1 cellular context compared by ENCODE assay signal in genomic region chr2:202870431-202871160, GRCh38.
TF ChIP-seq lines count a peak whose summit lies in the region.

No MANE protein-coding gene starts in this region.

TF ChIP-seq in H1, 55 proteins besides CTCF, POLR2A, EP300 and RAD21:
- TF ChIP-seq CBX8 (IDR thresholded peaks at IDR 0.05; ENCODE audit: borderline replicate concordance, low read depth, low read length) (no peak), CHD1 (IDR thresholded peaks at IDR 0.05; ENCODE audit: low read depth, low read length) (no peak), USF2 (IDR thresholded peaks at IDR 0.05; ENCODE audit: low read length) (peak; percentile 86), GTF2F1 (IDR thresholded peaks at IDR 0.05; ENCODE audit: borderline replicate concordance, low read depth, low read length) (no peak), MAX (IDR thresholded peaks at IDR 0.05) (no peak), RBBP5 (IDR thresholded peaks at IDR 0.05; ENCODE audit: borderline replicate concordance, low read depth, low read length) (no peak), RXRA (IDR thresholded peaks at IDR 0.05; ENCODE audit: insufficient read depth, low read depth, low read length) (no peak), TAF1 (IDR thresholded peaks at IDR 0.05; ENCODE audit: low read depth, low read length) (peak; percentile 69), MAFK (IDR thresholded peaks at IDR 0.05; ENCODE audit: low read depth, low read length) (no peak), CHD7 (IDR thresholded peaks at IDR 0.05; ENCODE audit: insufficient replicate concordance, low read length) (no peak), CEBPB (IDR thresholded peaks at IDR 0.05; ENCODE audit: low read depth, low read length) (no peak), SUZ12 (IDR thresholded peaks at IDR 0.05; ENCODE audit: low read length) (no peak), SIX5 (IDR thresholded peaks at IDR 0.05; ENCODE audit: low read depth, low read length) (no peak), HDAC6 (IDR thresholded peaks at IDR 0.05; ENCODE audit: low read depth, low read length) (no peak), ATF2 (IDR thresholded peaks at IDR 0.05; ENCODE audit: low read length) (0 out of 2 replicates have a peak, but pooled peaks have one; percentile 69), TEAD4 (IDR thresholded peaks at IDR 0.05; ENCODE audit: low read depth, low read length) (no peak), CREB1 (IDR thresholded peaks at IDR 0.05) (peak; percentile 77), ASH2L (IDR thresholded peaks at IDR 0.05; ENCODE audit: low read length) (no peak), KDM5A (IDR thresholded peaks at IDR 0.05; ENCODE audit: low read length) (no peak), POU5F1 (IDR thresholded peaks at IDR 0.05; ENCODE audit: low read depth, low read length) (no peak), FOSL1 (IDR thresholded peaks at IDR 0.05; ENCODE audit: insufficient read depth, low read depth, low read length) (no peak), TBP (IDR thresholded peaks at IDR 0.05; ENCODE audit: low read depth, low read length) (peak; percentile 65; the same call in 1 of the 2 replicates), SP4 (IDR thresholded peaks at IDR 0.05; ENCODE audit: low read length) (no peak), RFX5 (IDR thresholded peaks at IDR 0.05; ENCODE audit: borderline replicate concordance, low read depth, low read length) (no peak), SIRT6 (IDR thresholded peaks at IDR 0.05; ENCODE audit: low read length) (no peak), TCF12 (IDR thresholded peaks at IDR 0.05; ENCODE audit: low read depth, low read length) (no peak), BRCA1 (IDR thresholded peaks at IDR 0.05; ENCODE audit: low read depth, low read length) (no peak), SRF (IDR thresholded peaks at IDR 0.05; ENCODE audit: low read depth, low read length) (no peak), CHD2 (IDR thresholded peaks at IDR 0.05; ENCODE audit: low read length) (no peak), SIN3A (conservative IDR thresholded peaks at IDR 0.05 in 1 of 2, IDR thresholded peaks at IDR 0.05 in 1 of 2; ENCODE audit: low read depth in 1 of 2, low read length in 2 of 2) (peak; percentile 31 to 70; a peak in 2 of 4 replicates), E2F6 (IDR thresholded peaks at IDR 0.05) (no peak), YY1 (IDR thresholded peaks at IDR 0.05; ENCODE audit: low read depth, low read length) (peak; percentile 71), ATF3 (IDR thresholded peaks at IDR 0.05; ENCODE audit: insufficient read depth, low read depth, low read length) (peak; percentile 63; the same call in 1 of the 2 replicates), PHF8 (conservative IDR thresholded peaks at IDR 0.05; ENCODE audit: low read depth, low read length) (no peak), ZNF274 (IDR thresholded peaks at IDR 0.05; ENCODE audit: borderline replicate concordance, extremely low read depth, low read length) (no peak), EGR1 (IDR thresholded peaks at IDR 0.05; ENCODE audit: borderline replicate concordance, low read depth, low read length) (no peak), BCL11A (IDR thresholded peaks at IDR 0.05; ENCODE audit: low read depth in 2 of 2, low read length in 2 of 2) (no peak), JUN (IDR thresholded peaks at IDR 0.05; ENCODE audit: low read depth, low read length) (no peak), JUND (IDR thresholded peaks at IDR 0.05; ENCODE audit: low read length) (peak; percentile 32; the same call in 1 of the 2 replicates), BACH1 (IDR thresholded peaks at IDR 0.05; ENCODE audit: low read length) (no peak), GABPA (IDR thresholded peaks at IDR 0.05; ENCODE audit: borderline replicate concordance, insufficient read depth, low read length) (no peak), EZH2 (IDR thresholded peaks at IDR 0.05; ENCODE audit: low read depth, low read length, severe bottlenecking) (no peak), KDM1A (IDR thresholded peaks at IDR 0.05; ENCODE audit: borderline replicate concordance, low read length) (no peak), KDM4A (IDR thresholded peaks at IDR 0.05; ENCODE audit: low read depth, low read length, severe bottlenecking) (no peak), SP1 (IDR thresholded peaks at IDR 0.05; ENCODE audit: low read depth, low read length) (no peak), HDAC2 (IDR thresholded peaks at IDR 0.05; ENCODE audit: borderline replicate concordance in 1 of 2, low read depth in 2 of 2, low read length in 2 of 2) (no peak; a peak in 1 of 4 replicates), POLR2AphosphoS5 (IDR thresholded peaks at IDR 0.05; ENCODE audit: low read depth, low read length) (peak; percentile 87), CTBP2 (IDR thresholded peaks at IDR 0.05; ENCODE audit: borderline replicate concordance, insufficient read depth, insufficient read length, low read length) (no peak), CBX5 (IDR thresholded peaks at IDR 0.05; ENCODE audit: low read depth, low read length) (no peak), SAP30 (IDR thresholded peaks at IDR 0.05; ENCODE audit: insufficient read depth, insufficient replicate concordance, low read length) (peak; percentile 71), SP2 (IDR thresholded peaks at IDR 0.05; ENCODE audit: low read length) (no peak), NRF1 (IDR thresholded peaks at IDR 0.05; ENCODE audit: low read depth, low read length) (no peak), NANOG (IDR thresholded peaks at IDR 0.05; ENCODE audit: insufficient read depth, low read depth, low read length, poor library complexity, severe bottlenecking) (no peak), TAF7 (optimal IDR thresholded peaks at IDR 0.05; ENCODE audit: borderline replicate concordance, low read depth, low read length) (no peak), RNF2 (IDR thresholded peaks at IDR 0.05; ENCODE audit: borderline replicate concordance, low read depth, low read length, missing control alignments, poor library complexity, severe bottlenecking) (no peak)
